In the genomic region with DNA sequence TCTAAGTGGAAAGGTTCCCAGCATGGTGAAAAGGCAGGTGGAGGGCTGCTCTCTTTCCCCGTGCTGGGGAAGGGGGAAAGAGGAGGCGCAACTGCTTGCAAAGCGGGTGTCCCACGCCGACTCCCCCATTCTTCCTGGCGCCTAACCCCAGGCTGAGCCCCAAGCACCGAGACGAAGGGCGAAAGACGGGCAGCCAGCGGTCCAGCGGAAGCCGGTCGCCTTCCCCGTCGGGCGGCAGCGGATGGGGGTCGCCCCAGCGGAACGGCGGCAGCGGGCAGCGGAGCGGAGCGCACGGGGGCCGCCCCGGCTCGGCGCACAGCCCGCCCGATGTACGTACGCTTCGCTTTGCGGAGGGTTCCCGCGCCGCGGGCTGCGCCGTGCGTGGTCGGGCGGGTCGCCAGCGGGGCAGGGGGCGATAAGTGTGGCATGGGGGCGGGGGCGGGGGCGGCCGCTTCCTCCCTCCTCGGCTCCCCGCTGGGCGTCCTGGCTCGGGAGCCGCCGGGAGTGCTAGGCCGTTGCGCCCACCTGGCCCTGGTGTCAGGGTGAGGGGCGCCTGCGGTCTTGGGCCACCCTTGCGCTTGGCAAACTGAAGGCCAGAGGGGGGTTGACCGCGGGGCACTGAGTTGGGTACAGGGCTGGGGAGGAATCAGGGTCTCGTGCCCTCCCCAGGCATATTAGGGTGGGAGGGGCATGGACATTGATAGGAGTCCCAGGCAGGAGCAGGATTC, we compare ENCODE assay signal across 14 cellular contexts. TPM values are rescaled to one million over a fixed set of nuclear protein-coding genes. Genes with fewer than 3 reads are reported as not detected.
DNase-seq lines count a peak whose midpoint lies in the region; ATAC-seq, FAIRE-seq and TF ChIP-seq lines count a peak whose summit lies in the region.
"Had no signal": no experiment of that assay in that cellular context is flagged by ENCODE, and none has a peak within 500 bp of the region (broad histone marks: within the 10 kb centered on the region; RNA-seq: fewer than 3 reads in every experiment).

No MANE protein-coding gene starts in this region.

- no peaks in the 10 kb centered on the region for H3K9me1 ChIP-seq in K562 (ENCODE audit: control insufficient read depth, insufficient read depth, low read length)

- H3K9me3 Mint-ChIP-seq in naive thymus-derived CD8-positive, alpha-beta T cell, result no peaks in the 10 kb centered on the region
- H3K9me3 Mint-ChIP-seq: dendritic cell treated with granulocyte-macrophage colony-stimulating factor and Interleukin-4, amounts not matched to agents 40 ng/mL and 50 ng/mL, for 4 days had no signal

- POLR2A ChIA-PET in HepG2 (lab: Yijun Ruan, JAX) (no interaction called here), K562 (lab: Yijun Ruan, JAX) (interaction anchor here (1.0 kb wide), 1 partner anchor 101 kb away, joined by 3 read pairs; no protein-coding TSS in a partner anchor)
- POLR2A ChIA-PET in naive thymus-derived CD8-positive, alpha-beta T cell (lab: Charles Lee), result no interaction called here

- H3K9ac ChIP-seq in liver (ENCODE audit: low read depth in 1 of 2, low read length in 2 of 2) (no peak overlapping the region), HepG2 (ENCODE audit: insufficient read depth, low read depth, low read length) (no peak overlapping the region), K562 (ENCODE audit: insufficient read depth in 1 of 2, low read depth in 2 of 2, low read length in 2 of 2) (peak overlapping the region in 1 of 2 experiments; percentile 32; a peak in 1 of 4 replicates)

- H2AFZ ChIP-seq in HepG2 (ENCODE audit: low read length) (no peak overlapping the region), K562 (ENCODE audit: low read depth, low read length) (peak overlapping the region; percentile 49; the same call in 1 of the 2 replicates)

- no peak overlapping the region for H3K27ac Mint-ChIP-seq in naive thymus-derived CD8-positive, alpha-beta T cell
- H3K27ac Mint-ChIP-seq: dendritic cell treated with granulocyte-macrophage colony-stimulating factor and Interleukin-4, amounts not matched to agents 40 ng/mL and 50 ng/mL, for 4 days had no signal

- WGBS in liver, result 3% methylated on average over 67 of the region's 67 CpGs
- 92% methylated on average over 50 of the region's 67 CpGs for WGBS in HepG2 (ENCODE audit: low lambda C conversion rate)
- WGBS in K562 (ENCODE audit: insufficient coverage, low coverage, missing lambda C conversion rate), result 5% methylated on average over 65 of the region's 67 CpGs

- peaks cover 4 to 47% (median 18%) of the 10 kb centered on the region in 5 donors for H3K27me3 Mint-ChIP-seq in naive thymus-derived CD8-positive, alpha-beta T cell

- DNase-seq in HepG2 (ENCODE audit: low spot score) (no peak), K562 (ENCODE audit: extremely low read depth in 1 of 4, low spot score in 3 of 4) (peak in 2 of 4 experiments; percentile 27 to 28), NCI-H2227 (lab: John Stamatoyannopoulos, UW; ENCODE audit: unreplicated experiment) (no peak), brain microvascular endothelial cell (no peak), NCI-H1417 (lab: John Stamatoyannopoulos, UW) (no peak)
- no peak for DNase-seq in naive thymus-derived CD8-positive, alpha-beta T cell
- DNase-seq: activated CD4-positive, CD25-positive, alpha-beta regulatory T cell; DMS79 treated with DMSO at 0.1 percent for 48 hours; mucosa of descending colon; NCI-H510A treated with DMSO at 0.1 percent for 48 hours had no signal

- intact Hi-C loops in HepG2 (cut with micrococcal nuclease; ENCODE audit: unreplicated experiment) (no loop called here), K562 (cut with micrococcal nuclease) (no loop called here)

- no peaks in the 10 kb centered on the region for H3K9me3 ChIP-seq in liver (ENCODE audit: control insufficient read depth in 4 of 4, low read length in 3 of 4)
- H3K9me3 ChIP-seq in HepG2 (ENCODE audit: low read length), result no peaks in the 10 kb centered on the region
- no peaks in the 10 kb centered on the region for H3K9me3 ChIP-seq in K562 (replicated peaks; ENCODE audit: control insufficient read depth, insufficient read depth, low read depth, low read length)
- H3K9me3 ChIP-seq: mucosa of descending colon had no signal

- H3K27ac ChIP-seq in liver (ENCODE audit: low read depth in 1 of 2, low read length in 2 of 2) (no peak overlapping the region), HepG2 (ENCODE audit: extremely low read length, insufficient read depth, low read length) (no peak overlapping the region), K562 (ENCODE audit: extremely low read depth, low read depth, low read length) (no peak overlapping the region), brain microvascular endothelial cell (no peak overlapping the region)
- H3K27ac ChIP-seq: HL-60 had no signal

- H3K36me3 ChIP-seq in liver (ENCODE audit: control insufficient read depth in 4 of 4, insufficient read depth in 3 of 4, low read depth in 1 of 4, low read length in 3 of 4) (no peaks in the 10 kb centered on the region), HepG2 (replicated peaks in 1 of 2; ENCODE audit: control insufficient read depth in 1 of 2, insufficient read depth in 2 of 2, low read length in 2 of 2) (no peaks in the 10 kb centered on the region), K562 (ENCODE audit: control insufficient read depth, insufficient read depth, low read length) (no peaks in the 10 kb centered on the region), brain microvascular endothelial cell (replicated peaks) (no peaks in the 10 kb centered on the region)

- CTCF ChIA-PET in HepG2 (lab: Yijun Ruan, JAX; ENCODE audit: low intra/inter-chr PET ratio, low total read pairs) (no interaction called here), K562 (lab: Yijun Ruan, JAX; ENCODE audit: low intra/inter-chr PET ratio) (no interaction called here)

- TF ChIP-seq CTCF in liver (IDR thresholded peaks at IDR 0.05; ENCODE audit: low read depth, low read length, missing input control) (no peak), HepG2 (CRISPR knock-in tag; IDR thresholded peaks at IDR 0.05) (no peak), K562 (IDR thresholded peaks at IDR 0.05 in 2 of 3, conservative IDR thresholded peaks at IDR 0.05 in 1 of 3; ENCODE audit: insufficient read depth in 2 of 3, low read depth in 1 of 3, low read length in 3 of 3) (no peak), brain microvascular endothelial cell (IDR thresholded peaks at IDR 0.05; ENCODE audit: low read depth, low read length, missing control alignments) (no peak)

- ATAC-seq in HepG2 (no peak), K562 (peak; percentile 10; the same call in 1 of the 3 replicates), HG02588 (IDR thresholded peaks at IDR 0.05; ENCODE audit: unreplicated experiment) (no peak)
- peak; percentile 47 to 52 for ATAC-seq in naive thymus-derived CD8-positive, alpha-beta T cell
- ATAC-seq: mucosa of descending colon had no signal

- peaks cover 5 to 9% (median 7%) of the 10 kb centered on the region in 4 donors for H3K4me1 ChIP-seq in liver (ENCODE audit: control insufficient read depth in 4 of 4, insufficient read depth in 4 of 4, low read length in 3 of 4)
- peaks cover 7% of the 10 kb centered on the region for H3K4me1 ChIP-seq in HepG2 (ENCODE audit: insufficient read depth, low read length)
- H3K4me1 ChIP-seq in K562 (replicated peaks in 1 of 2; ENCODE audit: control insufficient read depth in 2 of 2, insufficient read depth in 2 of 2, low read length in 2 of 2), result peaks cover 0 to 15% of the 10 kb centered on the region in 2 experiments; a peak in 4 of 5 replicates

- peaks cover 0 to 7% (median 3%) of the 10 kb centered on the region in 4 donors for H3K27me3 ChIP-seq in liver (ENCODE audit: control insufficient read depth in 4 of 4, insufficient read depth in 4 of 4, low read length in 3 of 4)
- peaks cover 0 to 5% of the 10 kb centered on the region in 2 experiments; a peak in 2 of 5 replicates for H3K27me3 ChIP-seq in HepG2 (ENCODE audit: control insufficient read depth in 1 of 2, insufficient read depth in 2 of 2, low read length in 2 of 2)
- peaks cover 17 to 34% of the 10 kb centered on the region in 2 experiments; a peak in 3 of 5 replicates for H3K27me3 ChIP-seq in K562 (ENCODE audit: control insufficient read depth in 2 of 2, insufficient read depth in 2 of 2, low read length in 2 of 2)
- peaks cover 27% of the 10 kb centered on the region for H3K27me3 ChIP-seq in brain microvascular endothelial cell (replicated peaks)

- FAIRE-seq in HepG2 (lab: Jason Lieb, UNC) (no peak), K562 (lab: Jason Lieb, UNC) (no peak)

- H3K4me3 ChIP-seq in liver (ENCODE audit: low read depth in 1 of 3, low read length in 3 of 3) (peak overlapping the region in 2 of 3 donors; percentile 17 to 45), HepG2 (replicated peaks in 1 of 3; ENCODE audit: insufficient read depth in 1 of 3, low read depth in 2 of 3, low read length in 3 of 3) (no peak overlapping the region), K562 (0 out of 2 replicates have a peak overlapping the region, but pooled peaks have one; percentile 11), brain microvascular endothelial cell (ENCODE audit: low read depth, low read length) (no peak overlapping the region)
- H3K4me3 ChIP-seq: mucosa of descending colon had no signal

- no peak for TF ChIP-seq RAD21 in liver (IDR thresholded peaks at IDR 0.05)
- TF ChIP-seq RAD21 in HepG2 (CRISPR knock-in tag; IDR thresholded peaks at IDR 0.05), result no peak
- no peak for TF ChIP-seq RAD21 in K562 (CRISPR knock-in tag; conservative IDR thresholded peaks at IDR 0.05 in 1 of 2, IDR thresholded peaks at IDR 0.05 in 1 of 2)

- H3K36me3 Mint-ChIP-seq in naive thymus-derived CD8-positive, alpha-beta T cell, result no peaks in the 10 kb centered on the region

- H3K79me2 ChIP-seq in HepG2 (ENCODE audit: insufficient read depth, low read length), result no peaks in the 10 kb centered on the region
- H3K79me2 ChIP-seq in K562 (ENCODE audit: control insufficient read depth, insufficient read depth, low read length), result no peaks in the 10 kb centered on the region

- BruUV-seq in HepG2 (replicated peaks; lab: Mats Ljungman, UMichigan), result no TSS peak
- no TSS peak for BruUV-seq in K562 (replicated peaks; lab: Mats Ljungman, UMichigan)

- H4K20me1 ChIP-seq in HepG2 (ENCODE audit: insufficient read depth, low read length) (no peaks in the 10 kb centered on the region), K562 (replicated peaks; ENCODE audit: control insufficient read depth, insufficient read depth, low read length) (peaks cover 9% of the 10 kb centered on the region; the same call in 1 of the 2 replicates)

- peak overlapping the region in 7 of 10 donors; percentile 31 to 63 (median 42) for H3K4me3 Mint-ChIP-seq in naive thymus-derived CD8-positive, alpha-beta T cell
- H3K4me3 Mint-ChIP-seq: dendritic cell treated with granulocyte-macrophage colony-stimulating factor and Interleukin-4, amounts not matched to agents 40 ng/mL and 50 ng/mL, for 4 days had no signal

- no peak overlapping the region for H3K4me2 ChIP-seq in HepG2 (ENCODE audit: low read depth, low read length)
- peak overlapping the region; percentile 44; the same call in 1 of the 2 replicates for H3K4me2 ChIP-seq in K562 (ENCODE audit: insufficient read depth, low read length)

- TF ChIP-seq EP300 in HepG2 (IDR thresholded peaks at IDR 0.05; ENCODE audit: low read depth in 2 of 2, low read length in 2 of 2) (no peak), HepG2 (CRISPR knock-in tag; IDR thresholded peaks at IDR 0.05; ENCODE audit: borderline replicate concordance) (no peak), K562 (IDR thresholded peaks at IDR 0.05; ENCODE audit: low read length) (no peak)

- peaks cover 0 to 6% (median 2%) of the 10 kb centered on the region in 4 donors for H3K4me1 Mint-ChIP-seq in naive thymus-derived CD8-positive, alpha-beta T cell

- in situ Hi-C loops in HepG2 (cut with HindIII; ENCODE audit: extremely low pct_ligation_motif_present, low pct_unique_long_range_greater_than_20kb) (no loop called here), K562 (cut with MboI) (no loop called here), brain microvascular endothelial cell (cut with HindIII; ENCODE audit: low pct_ligation_motif_present, low sequenced_read_pairs) (no loop called here)

- TF ChIP-seq POLR2A in HepG2 (IDR thresholded peaks at IDR 0.05; ENCODE audit: insufficient read depth in 1 of 2, low read depth in 2 of 2, low read length in 2 of 2) (no peak), K562 (conservative IDR thresholded peaks at IDR 0.05) (no peak)

RNA-seq across cellular contexts. Expression of a gene that starts 35.2 kb away (rescaled TPM):
- 10 to 100 TPM; 25.5 to 39.2 TPM for total RNA-seq in liver
- 100 to 1,000 TPM; 169 to 186 TPM for polyA plus RNA-seq in liver
- total RNA-seq in HepG2 (2016; rRNA removed; fragmentation: Illumina TruSeq; extraction: Trizol), result 21.0 and 22.7 TPM in 2 replicates
- total RNA-seq in HepG2 (2016; cell fraction: cytosol; rRNA removed; fragmentation: Illumina TruSeq; extraction: Trizol; ENCODE audit: low read depth), result 28.6 and 37.9 TPM in 2 replicates
- 19.5 and 23.3 TPM in 2 replicates for total RNA-seq in HepG2 (2016; cell fraction: insoluble cytoplasmic fraction; rRNA removed; fragmentation: Illumina TruSeq; extraction: Trizol)
- 23.9 and 34.4 TPM in 2 replicates for total RNA-seq in HepG2 (2016; cell fraction: membrane; rRNA removed; fragmentation: Illumina TruSeq; extraction: Trizol)
- 7.9 and 12.0 TPM in 2 replicates for total RNA-seq in HepG2 (2016; cell fraction: nucleus; rRNA removed; fragmentation: Illumina TruSeq; extraction: Trizol)
- 38.6 and 58.7 TPM in 2 replicates for polyA plus RNA-seq in HepG2 (2011; rRNA removed)
- polyA plus RNA-seq in HepG2 (2011; cell fraction: cytosol; rRNA removed), result 27.4 and 50.9 TPM in 2 replicates
- polyA plus RNA-seq in HepG2 (2011; cell fraction: nucleus; rRNA removed), result 34.0 and 48.4 TPM in 2 replicates
- 35.1 and 96.6 TPM in 2 replicates for polyA plus RNA-seq in HepG2 (2012)
- 146 and 151 TPM in 2 replicates for polyA plus RNA-seq in HepG2 (2016; cell fraction: cytosol; fragmentation: Illumina TruSeq; extraction: Trizol; ENCODE audit: low read depth)
- polyA plus RNA-seq in HepG2 (2016; cell fraction: insoluble cytoplasmic fraction; fragmentation: Illumina TruSeq; extraction: Trizol; ENCODE audit: low read depth), result 58.6 and 80.2 TPM in 2 replicates
- polyA plus RNA-seq in HepG2 (2016; cell fraction: membrane; fragmentation: Illumina TruSeq; extraction: Trizol; ENCODE audit: low read depth), result 115 and 119 TPM in 2 replicates
- 42.2 and 50.9 TPM in 2 replicates for polyA plus RNA-seq in HepG2 (2016; cell fraction: nucleus; fragmentation: Illumina TruSeq; extraction: Trizol; ENCODE audit: insufficient read depth, low read depth)
- polyA minus RNA-seq in HepG2 (2011; rRNA and poly(A)+ RNA removed; ENCODE audit: low replicate concordance), result 27.1 and 53.9 TPM in 2 replicates
- 26.1 and 27.0 TPM in 2 replicates for polyA minus RNA-seq in HepG2 (2011; cell fraction: cytosol; rRNA and poly(A)+ RNA removed)
- 5.0 and 5.2 TPM in 2 replicates for polyA minus RNA-seq in HepG2 (2011; cell fraction: nucleus; rRNA and poly(A)+ RNA removed)
- total RNA-seq in K562 (2011; cell fraction: chromatin; rRNA removed; ENCODE audit: low replicate concordance), result 7.2 and 18.6 TPM in 2 replicates
- 37.0 and 39.4 TPM in 2 replicates for total RNA-seq in K562 (2011; cell fraction: nucleolus; rRNA removed)
- 25.3 and 28.7 TPM in 2 replicates for total RNA-seq in K562 (2011; cell fraction: nucleoplasm; rRNA removed)
- total RNA-seq in K562 (2014; rRNA removed), result 138 and 216 TPM in 2 replicates
- total RNA-seq in K562 (2014; rRNA removed; fragmentation: Illumina TruSeq; extraction: Trizol), result 16.0 and 27.1 TPM in 2 replicates
- 180 TPM in 2 replicates for total RNA-seq in K562 (2015; rRNA removed; fragmentation: Illumina TruSeq; extraction: Trizol)
- total RNA-seq in K562 (2021), result 522 and 565 TPM in 2 replicates
- 44.8 and 88.9 TPM in 2 replicates for polyA plus RNA-seq in K562 (2011; rRNA removed)
- 114 and 636 TPM in 2 replicates for polyA plus RNA-seq in K562 (2011; cell fraction: cytosol; rRNA removed)
- polyA plus RNA-seq in K562 (2011; cell fraction: nucleus; rRNA removed), result 55.5 and 127 TPM in 2 replicates
- 343 and 551 TPM in 2 replicates for polyA plus RNA-seq in K562 (2012)
- polyA plus RNA-seq in K562 (2014; fragmentation: Illumina TruSeq; extraction: Trizol), result 258 and 607 TPM in 2 replicates
- 100 to 1,000 TPM in 1 of 2 experiments, 10 to 100 TPM in 1; 97.3 to 128 TPM for polyA plus RNA-seq in K562 (2014; fragmentation: Nextera tagmentation; extraction: Ambion mirVana)
- 283 and 298 TPM in 2 replicates for polyA plus RNA-seq in K562 (2014; rRNA removed)
- 7.3 and 10.1 TPM in 2 replicates for polyA minus RNA-seq in K562 (2011; rRNA and poly(A)+ RNA removed)
- 107 and 110 TPM in 2 replicates for polyA minus RNA-seq in K562 (2011; cell fraction: cytosol; rRNA and poly(A)+ RNA removed)
- 19.9 and 22.8 TPM in 2 replicates for polyA minus RNA-seq in K562 (2011; cell fraction: nucleus; rRNA and poly(A)+ RNA removed)
- total RNA-seq in naive thymus-derived CD8-positive, alpha-beta T cell, result 10 to 100 TPM; 48.5 to 49.4 TPM
- 100 to 1,000 TPM in 2 of 3 donors, 10 to 100 TPM in 1; 96.4 to 128 (median 125) TPM for polyA plus RNA-seq in naive thymus-derived CD8-positive, alpha-beta T cell

Comparison
In these comparisons a context has a peak if more than half of its experiments do, and no peak if none do; other contexts are left out.
1. H3K4me3 ChIP-seq: peak in liver (2 of 3) and K562 (single experiment); none in HepG2 (0 of 3) and brain microvascular endothelial cell (single experiment).
2. ATAC-seq: peak in K562 (single experiment) and naive thymus-derived CD8-positive, alpha-beta T cell (2 of 2); none in HepG2 (single experiment) and HG02588 (single experiment).